In genomic region chr11:6612816-6613136, GRCh38 we compare ENCODE assay signal across 8 cellular contexts. TPM values are rescaled to one million over a fixed set of nuclear protein-coding genes. Genes with fewer than 3 reads are reported as not detected.
DNase-seq lines count a peak whose midpoint lies in the region; ATAC-seq and TF ChIP-seq lines count a peak whose summit lies in the region.

No MANE protein-coding gene starts in this region.

- peak; percentile 14 for ATAC-seq in GM19035 (IDR thresholded peaks at IDR 0.05; ENCODE audit: unreplicated experiment)
- ATAC-seq in HG03280 (IDR thresholded peaks at IDR 0.05; ENCODE audit: unreplicated experiment) = peak; percentile 19
- peak; percentile 3 to 34 (median 12) for ATAC-seq in heart right ventricle

- H3K27me3 ChIP-seq in heart right ventricle (no peaks in the 10 kb centered on the region), spleen (replicated peaks in 1 of 7) (no peaks in the 10 kb centered on the region)

- H3K9ac ChIP-seq in SK-N-MC (ENCODE audit: insufficient read length) = peak overlapping the region; percentile 89

- TF ChIP-seq CTCF in AG10803 (conservative IDR thresholded peaks at IDR 0.05; ENCODE audit: low read length) (peak; percentile 50), heart right ventricle (IDR thresholded peaks at IDR 0.05) (peak in 7 of 9 donors; percentile 23 to 52 (median 40)), spleen (IDR thresholded peaks at IDR 0.05 in 8 of 11, conservative IDR thresholded peaks at IDR 0.05 in 3 of 11) (peak in 8 of 11 experiments; percentile 36 to 61 (median 55))

- intact Hi-C loops in heart right ventricle (cut with DNase I) = loop anchor here in 4 of 10 donors (1.0 to 10.0 kb wide), 5 partner anchors 40 to 71 kb away; partner anchors contain the start of gene MRPL17 (in 3 of the 4)
- intact Hi-C loops in spleen (cut with DNase I; ENCODE audit: low total_unique reads) = no loop called here

- H3K4me3 ChIP-seq in AG10803 (ENCODE audit: low read length) (peak overlapping the region; percentile 76), SK-N-MC (peak overlapping the region; percentile 94), heart right ventricle (peak overlapping the region; percentile 36 to 82 (median 73)), spleen (peak overlapping the region in 7 of 8 donors; percentile 54 to 92 (median 71))

- H3K36me3 ChIP-seq in SK-N-MC (ENCODE audit: insufficient read depth, low read length) (peaks cover 36% of the 10 kb centered on the region), heart right ventricle (peaks cover 3 to 78% (median 43%) of the 10 kb centered on the region in 9 donors), spleen (peaks cover 9 to 76% (median 62%) of the 10 kb centered on the region in 6 donors)

- TF ChIP-seq POLR2A in spleen (IDR thresholded peaks at IDR 0.05) = no peak

- no peak for DNase-seq in AG10803 (ENCODE audit: low read depth)
- DNase-seq in SK-N-MC (ENCODE audit: low read depth, low spot score) = no peak
- peak in 1 of 2 donors; percentile 48 for DNase-seq in heart right ventricle
- peak; percentile 76 for DNase-seq in spleen
- DNase-seq in activated gamma-delta T cell (lab: John Stamatoyannopoulos, UW) = no peak
- DNase-seq in RKO (ENCODE audit: low spot score) = no peak

- 6% methylated on average over 7 of the region's 7 CpGs for WGBS in heart right ventricle, 2 donors
- 4 to 9% (median 7%) methylated on average over 7 of the region's 7 CpGs for WGBS in spleen, 5 donors

- H3K9me3 ChIP-seq in SK-N-MC (ENCODE audit: low read depth, low read length) (no peaks in the 10 kb centered on the region), heart right ventricle (no peaks in the 10 kb centered on the region), spleen (no peaks in the 10 kb centered on the region)

- H3K4me1 ChIP-seq in heart right ventricle = peaks cover 8 to 64% (median 39%) of the 10 kb centered on the region in 9 donors
- H3K4me1 ChIP-seq in spleen = peaks cover 35 to 94% (median 65%) of the 10 kb centered on the region in 6 donors

- H3K27ac ChIP-seq in SK-N-MC (peak overlapping the region; percentile 92), heart right ventricle (peak overlapping the region; percentile 89 to 100 (median 98)), spleen (peak overlapping the region; percentile 92 to 100 (median 98))

RNA-seq across cellular contexts. Expression of gene TAF10, which starts 0.8 kb away (rescaled TPM):
- total RNA-seq in heart right ventricle = 100 to 1,000 TPM in 1 of 10 donors, 10 to 100 TPM in 9; 78.0 to 101 (median 89.7) TPM
- polyA plus RNA-seq in heart right ventricle = 100 to 1,000 TPM in 1 of 2 donors, 10 to 100 TPM in 1; 93.3 to 254 TPM
- total RNA-seq in spleen = 100 to 1,000 TPM; 133 to 159 (median 148) TPM
- polyA plus RNA-seq in spleen = 100 to 1,000 TPM; 103 to 151 (median 140) TPM

RNA-seq across cellular contexts. Expression of gene TPP1, which starts 6.4 kb away (rescaled TPM):
- 100 to 1,000 TPM in 2 of 10 donors, 10 to 100 TPM in 8; 56.3 to 132 (median 72.6) TPM for total RNA-seq in heart right ventricle
- 10 to 100 TPM; 31.9 to 34.6 TPM for polyA plus RNA-seq in heart right ventricle
- total RNA-seq in spleen = 100 to 1,000 TPM; 159 to 306 (median 232) TPM
- 10 to 100 TPM; 54.9 to 61.6 (median 60.6) TPM for polyA plus RNA-seq in spleen

RNA-seq across cellular contexts. Expression of gene ILK, which starts 9.2 kb away (rescaled TPM):
- 100 to 1,000 TPM; 150 to 247 (median 204) TPM for total RNA-seq in heart right ventricle
- 100 to 1,000 TPM; 213 to 244 TPM for polyA plus RNA-seq in heart right ventricle
- total RNA-seq in spleen = 100 to 1,000 TPM; 122 to 194 (median 141) TPM
- 100 to 1,000 TPM in 1 of 3 donors, 10 to 100 TPM in 2; 71.4 to 108 (median 76.5) TPM for polyA plus RNA-seq in spleen

RNA-seq across cellular contexts. Expression of gene RRP8, which starts 9.4 kb away (rescaled TPM):
- 10 to 100 TPM; 12.1 to 23.3 (median 20.5) TPM for total RNA-seq in heart right ventricle
- polyA plus RNA-seq in heart right ventricle = 10 to 100 TPM; 16.1 to 23.0 TPM
- total RNA-seq in spleen = 10 to 100 TPM; 17.0 to 26.0 (median 22.7) TPM
- polyA plus RNA-seq in spleen = 10 to 100 TPM; 23.7 to 28.4 (median 26.5) TPM

RNA-seq across cellular contexts. Expression of gene DCHS1, which starts 42.8 kb away (rescaled TPM):
- total RNA-seq in heart right ventricle (10 to 100 TPM in 3 of 10 donors, 1 to 10 TPM in 7; 7.1 to 12.4 (median 8.7) TPM), spleen (10 to 100 TPM; 29.8 to 58.8 (median 43.4) TPM)
- polyA plus RNA-seq in heart right ventricle (1 to 10 TPM; 4.1 to 6.7 TPM), spleen (1 to 10 TPM; 1.9 to 7.6 (median 3.1) TPM)
